ENCODE assay signal across 13 cellular contexts in the genomic region with DNA sequence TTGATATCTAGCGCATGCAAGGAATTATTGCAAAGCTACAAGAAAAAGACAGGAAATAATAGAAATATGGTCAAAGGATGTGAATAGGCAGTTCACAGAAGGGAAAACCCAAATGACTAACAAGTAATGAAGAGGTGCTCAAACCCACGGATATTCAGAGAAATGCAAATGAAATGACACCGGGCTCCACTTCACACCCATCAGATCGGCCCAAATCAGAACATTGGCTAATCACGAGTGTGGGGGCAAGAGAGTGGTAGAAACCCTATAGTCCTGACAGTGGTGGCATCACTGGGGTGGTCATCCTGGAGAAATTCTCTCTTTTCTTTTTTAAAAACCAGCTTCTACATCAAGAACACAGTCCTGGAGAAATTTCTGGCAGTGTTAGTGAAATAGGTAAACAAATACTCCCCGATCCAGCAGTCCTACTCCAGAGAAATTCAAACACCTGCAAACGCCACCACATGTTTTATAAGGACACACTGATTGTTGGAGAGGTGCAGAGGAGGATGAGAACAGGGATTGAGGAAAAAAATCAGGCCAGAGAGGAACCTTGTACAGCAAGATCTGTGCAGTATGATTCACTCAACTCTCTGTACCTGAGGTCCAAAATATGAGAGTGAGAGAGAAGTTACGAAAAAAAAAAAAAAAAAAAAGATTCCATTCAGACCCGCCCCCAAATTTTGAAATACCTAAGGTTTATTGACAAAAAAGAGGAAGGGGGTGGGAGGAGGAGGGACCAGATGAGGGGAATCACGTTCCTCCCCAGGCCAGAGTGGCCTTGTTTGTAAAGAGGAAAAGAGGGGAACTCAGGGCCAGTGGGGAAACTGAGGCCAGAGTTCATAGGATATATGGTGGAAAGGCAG. TPM values are rescaled to one million over a fixed set of nuclear protein-coding genes. Genes with fewer than 3 reads are reported as not detected.
DNase-seq lines count a peak whose midpoint lies in the region; ATAC-seq, FAIRE-seq and TF ChIP-seq lines count a peak whose summit lies in the region.
"Had no signal": no experiment of that assay in that cellular context is flagged by ENCODE, and none has a peak within 500 bp of the region (broad histone marks: within the 10 kb centered on the region; RNA-seq: fewer than 3 reads in every experiment).

No MANE protein-coding gene starts in this region.

- H3K36me3 Mint-ChIP-seq in CD8-positive, alpha-beta memory T cell: no peaks in the 10 kb centered on the region

- H3K4me3 ChIP-seq in CD8-positive, alpha-beta memory T cell (ENCODE audit: low read length): peak overlapping the region; percentile 32
- H3K4me3 ChIP-seq in right lobe of liver: no peak overlapping the region
- no peak overlapping the region for H3K4me3 ChIP-seq in A673 (ENCODE audit: low read depth, low read length, poor library complexity, severe bottlenecking)

- no TSS peak for BruUV-seq in A673 (replicated peaks; lab: Mats Ljungman, UMichigan)

- H3K27ac ChIP-seq in CD8-positive, alpha-beta memory T cell (ENCODE audit: low read depth, low read length): no peak overlapping the region
- H3K27ac ChIP-seq in VCaP (peak overlapping the region; percentile 40; the same call in 1 of the 2 replicates), right lobe of liver (peak overlapping the region; percentile 51 to 73 (median 68)), A673 (ENCODE audit: low read depth, low read length, poor library complexity, severe bottlenecking) (no peak overlapping the region)
- H3K27ac ChIP-seq: parathyroid adenoma had no signal

- peaks cover 75 to 82% (median 80%) of the 10 kb centered on the region in 3 donors for H3K4me1 Mint-ChIP-seq in CD8-positive, alpha-beta memory T cell

- TF ChIP-seq CTCF in VCaP (conservative IDR thresholded peaks at IDR 0.05) (no peak), right lobe of liver (IDR thresholded peaks at IDR 0.05) (no peak), A673 (conservative IDR thresholded peaks at IDR 0.05; ENCODE audit: low read depth, low read length) (no peak)

- H3K27me3 ChIP-seq in CD8-positive, alpha-beta memory T cell (ENCODE audit: insufficient read depth, low read length, poor library complexity, severe bottlenecking): no peaks in the 10 kb centered on the region
- no peaks in the 10 kb centered on the region for H3K27me3 ChIP-seq in right lobe of liver
- no peaks in the 10 kb centered on the region for H3K27me3 ChIP-seq in A673 (replicated peaks; ENCODE audit: insufficient read depth, low read depth, low read length, poor library complexity)

- peak; percentile 89 for FAIRE-seq in GM19239 (lab: Jason Lieb, UNC)

- peak overlapping the region; percentile 42 to 85 (median 74) for H3K4me3 Mint-ChIP-seq in CD8-positive, alpha-beta memory T cell

- no peaks in the 10 kb centered on the region for H3K36me3 ChIP-seq in CD8-positive, alpha-beta memory T cell (ENCODE audit: insufficient read depth, low read length)
- H3K36me3 ChIP-seq in right lobe of liver: no peaks in the 10 kb centered on the region
- H3K36me3 ChIP-seq in A673 (ENCODE audit: insufficient read depth, low read length, poor library complexity, severe bottlenecking): no peaks in the 10 kb centered on the region

- CTCF ChIA-PET in CD8-positive, alpha-beta memory T cell (lab: Charles Lee): interaction anchor here (1.0 to 1.9 kb wide), 5 partner anchors 8 to 33 kb away, joined by 3 to 8 read pairs (median 5); no protein-coding TSS in a partner anchor
- CTCF ChIA-PET in A673 (lab: Charles Lee): no interaction called here

- H3K27me3 Mint-ChIP-seq in CD8-positive, alpha-beta memory T cell: no peaks in the 10 kb centered on the region

- TF ChIP-seq POLR2A in right lobe of liver (IDR thresholded peaks at IDR 0.05): peak; percentile 67

- H3K4me1 ChIP-seq in CD8-positive, alpha-beta memory T cell (ENCODE audit: insufficient read depth, low read length): peaks cover 64% of the 10 kb centered on the region
- peaks cover 3 to 27% (median 13%) of the 10 kb centered on the region in 4 donors for H3K4me1 ChIP-seq in right lobe of liver
- no peaks in the 10 kb centered on the region for H3K4me1 ChIP-seq in A673 (ENCODE audit: insufficient read depth, low read length, poor library complexity, severe bottlenecking)
- H3K4me1 ChIP-seq: parathyroid adenoma had no signal

- 22% methylated on average over 10 of the region's 10 CpGs for WGBS in right lobe of liver (ENCODE audit: insufficient coverage, low coverage, low lambda C conversion rate, missing lambda C conversion rate)

- POLR2A ChIA-PET in CD8-positive, alpha-beta memory T cell (lab: Charles Lee): interaction anchor here (0.6 to 1.6 kb wide), 2 partner anchors 13 to 21 kb away, joined by 4 to 5 read pairs; no protein-coding TSS in a partner anchor
- POLR2A ChIA-PET in A673 (lab: Charles Lee; ENCODE audit: low non-redundant PET): no interaction called here

- H3K9me3 ChIP-seq in CD8-positive, alpha-beta memory T cell (ENCODE audit: low read length): no peaks in the 10 kb centered on the region
- H3K9me3 ChIP-seq in right lobe of liver (no peaks in the 10 kb centered on the region), A673 (ENCODE audit: low read depth, low read length, poor library complexity, severe bottlenecking) (no peaks in the 10 kb centered on the region)

- intact Hi-C loops in right lobe of liver (cut with DNase I): no loop called here
- intact Hi-C loops in A673 (cut with micrococcal nuclease; ENCODE audit: unreplicated experiment): no loop called here

- H3K27ac Mint-ChIP-seq in CD8-positive, alpha-beta memory T cell: peak overlapping the region; percentile 82 to 98 (median 90)

- no peaks in the 10 kb centered on the region for H3K9me3 Mint-ChIP-seq in CD8-positive, alpha-beta memory T cell

- ATAC-seq in right lobe of liver: peak; percentile 48 to 63 (median 58)

- DNase-seq in CD8-positive, alpha-beta memory T cell: peak in 1 of 5 donors; percentile 27
- DNase-seq in GM19239 (ENCODE audit: insufficient read length, low spot score) (no peak), right lobe of liver (no peak), NCI-H1417 (lab: John Stamatoyannopoulos, UW) (no peak), NCI-H524 treated with DMSO at 0.1 percent for 48 hours (lab: John Stamatoyannopoulos, UW) (no peak), A673 (ENCODE audit: low spot score) (no peak), SHP77 (lab: John Stamatoyannopoulos, UW) (no peak)
- DNase-seq: cerebellar nuclear complex, hypothalamus, NCI-H2227 treated with DMSO at 0.1 percent for 48 hours had no signal

RNA-seq across cellular contexts. Expression of gene TNFRSF1B, which starts 9.2 kb away (rescaled TPM):
- 100 to 1,000 TPM; 169 to 174 TPM for total RNA-seq in CD8-positive, alpha-beta memory T cell
- polyA plus RNA-seq in CD8-positive, alpha-beta memory T cell: 164 TPM
- total RNA-seq in right lobe of liver (10 to 100 TPM; 12.9 to 56.9 (median 26.5) TPM), A673 (2021) (0.09 TPM in 1 of 2 replicates, not detected in the other)
- total RNA-seq: G401 had no signal

Comparison
In these comparisons a context has a peak if more than half of its experiments do, and no peak if none do; other contexts are left out.
1. H3K27ac ChIP-seq: peak in VCaP (single experiment) and right lobe of liver (3 of 3); none in CD8-positive, alpha-beta memory T cell (single experiment) and A673 (single experiment).
2. RNA of gene TNFRSF1B, which starts 9.2 kb away (total RNA-seq): 169 to 174 TPM in CD8-positive, alpha-beta memory T cell and 12.9 to 56.9 TPM in right lobe of liver; 0.09 TPM in A673; every median in the first group is over 10 times any median in the second.